Comparison of ENCODE assay signal across 27 cellular contexts in the genomic region with DNA sequence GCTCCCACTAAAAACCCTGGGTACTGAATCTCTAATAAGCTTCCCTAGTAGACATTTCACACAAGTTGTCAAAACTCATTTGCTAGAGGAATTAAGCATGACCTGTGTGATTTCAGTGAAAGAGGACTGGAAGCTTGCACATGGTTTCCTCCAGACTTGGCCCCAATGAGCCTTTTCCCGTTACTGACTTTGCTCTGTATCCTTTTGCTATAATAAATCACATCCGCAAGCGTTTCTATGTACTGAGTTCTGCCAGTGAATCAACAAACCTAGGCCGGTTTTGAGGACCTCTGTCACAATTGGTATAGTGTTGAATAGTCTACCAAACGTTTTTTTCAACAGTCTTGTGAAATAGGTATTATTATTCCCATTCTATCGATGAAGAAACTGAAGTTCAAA. TPM values are rescaled to one million over a fixed set of nuclear protein-coding genes. Genes with fewer than 3 reads are reported as not detected.
"Had no signal": no experiment of that assay in that cellular context is flagged by ENCODE, and none has a peak within 500 bp of the region (broad histone marks: within the 10 kb centered on the region; RNA-seq: fewer than 3 reads in every experiment).

No MANE protein-coding gene starts in this region.

- H3K4me3 ChIP-seq: adrenal gland, ascending aorta, coronary artery, hepatocyte, ovary, prostate gland, testis, vagina had no signal

- H3K4me3 Mint-ChIP-seq: activated naive CD8-positive, alpha-beta T cell treated with anti-CD3 and anti-CD28 coated beads for 36 hours; activated T-cell treated with anti-CD3 and anti-CD28 coated beads, Interleukin-2, amount 50 U/mL, for 72 hours; mesothelial cell of epicardium; naive B cell had no signal

- H3K9me3 Mint-ChIP-seq: activated naive CD8-positive, alpha-beta T cell treated with anti-CD3 and anti-CD28 coated beads for 36 hours; activated T-cell treated with anti-CD3 and anti-CD28 coated beads, Interleukin-2, amount 50 U/mL, for 72 hours; naive B cell had no signal

- H3K27me3 ChIP-seq: adrenal gland, ascending aorta, brain microvascular endothelial cell, hepatocyte, ovary, testis, vagina had no signal

- DNase-seq: activated CD4-positive, alpha-beta T cell treated with anti-CD3 and anti-CD28 coated beads for 4 hours; activated CD4-positive, alpha-beta T cell treated with anti-CD3 and anti-CD28 coated beads, Interleukin-2, amount 50 U/mL, for 4 hours; activated naive CD4-positive, alpha-beta T cell treated with Interleukin-2 at 50 U/mL for 16 hours; activated naive CD8-positive, alpha-beta T cell treated with anti-CD3 and anti-CD28 coated beads for 36 hours; activated T-cell treated with anti-CD3 and anti-CD28 coated beads for 4 hours; activated T-cell treated with anti-CD3 and anti-CD28 coated beads, Interleukin-2, amount 50 U/mL, for 72 hours; adrenal gland; brain microvascular endothelial cell; foreskin melanocyte; islet precursor cell; left ventricle myocardium superior; mammary epithelial cell; naive B cell; ovary; stimulated activated naive CD8-positive, alpha-beta T cell treated with anti-CD3 and anti-CD28 coated beads, Interleukin-15, Interleukin-2, amounts not matched to agents 100 U/mL and 50 U/mL, for 24 hours; testis; trophoblast cell had no signal

- H3K27ac Mint-ChIP-seq: activated naive CD8-positive, alpha-beta T cell treated with anti-CD3 and anti-CD28 coated beads for 36 hours; activated T-cell treated with anti-CD3 and anti-CD28 coated beads, Interleukin-2, amount 50 U/mL, for 72 hours; mesothelial cell of epicardium had no signal

- H3K27me3 Mint-ChIP-seq: activated naive CD8-positive, alpha-beta T cell treated with anti-CD3 and anti-CD28 coated beads for 36 hours; naive B cell had no signal

- H3K27ac ChIP-seq: ascending aorta, brain microvascular endothelial cell, coronary artery, hepatocyte, ovary, prostate gland, testis, vagina had no signal

- H3K36me3 ChIP-seq: adrenal gland, ascending aorta, brain microvascular endothelial cell, ovary, prostate gland, vagina had no signal

- H3K4me1 ChIP-seq: adrenal gland, ascending aorta, prostate gland, testis, vagina had no signal

- H3K9me3 ChIP-seq: adrenal gland, ascending aorta, ovary, prostate gland, testis, vagina had no signal

- ATAC-seq: esophagus mucosa, left ventricle myocardium superior had no signal

RNA-seq across cellular contexts. Expression of a gene that starts 40.6 kb away (rescaled TPM):
- total RNA-seq: activated naive CD8-positive, alpha-beta T cell treated with anti-CD3 and anti-CD28 coated beads for 36 hours; activated T-cell treated with anti-CD3 and anti-CD28 coated beads, Interleukin-2, amount 50 U/mL, for 72 hours; adrenal gland; ascending aorta; cardiac septum; cerebellum; esophagus mucosa; hepatocyte; left ventricle myocardium superior; mammary epithelial cell; mesothelial cell of epicardium; ovary; T-helper 1 cell treated with Interleukin-12 subunit alpha and Interleukin-12 subunit beta and Interleukin-4 antibody, amounts not matched to agents 30 ng/mL and 1 ng/mL, for 36 hours; vagina had no signal
